9 cellular contexts compared by ENCODE assay signal in the genomic region with DNA sequence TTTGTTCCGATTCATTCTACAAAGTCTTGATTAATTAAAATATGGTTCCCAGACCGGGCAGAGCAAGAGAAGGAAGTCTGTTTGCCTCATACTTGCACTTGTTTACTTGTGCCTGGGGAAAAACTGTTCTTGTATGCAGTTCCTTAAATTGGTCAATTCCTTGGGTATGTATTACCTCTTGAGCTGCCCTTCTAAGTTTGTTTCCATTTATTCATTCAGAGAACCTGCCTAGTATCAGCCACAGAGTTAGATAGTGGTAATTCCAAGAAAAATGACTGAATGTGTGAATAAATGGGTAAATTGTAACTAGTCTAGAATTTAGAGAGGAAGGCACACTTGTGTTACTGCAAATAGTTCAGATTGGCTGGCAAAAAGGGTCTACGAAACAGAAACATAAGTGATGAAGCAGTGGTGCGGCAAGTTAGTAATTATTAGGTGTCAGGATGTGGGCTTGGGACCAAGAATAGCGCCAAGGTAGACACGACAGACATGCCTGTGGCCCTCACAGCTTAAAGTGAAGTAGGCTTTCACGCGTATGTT. TPM values are rescaled to one million over a fixed set of nuclear protein-coding genes. Genes with fewer than 3 reads are reported as not detected.
DNase-seq lines count a peak whose midpoint lies in the region; ATAC-seq, FAIRE-seq and TF ChIP-seq lines count a peak whose summit lies in the region.
"Had no signal": no experiment of that assay in that cellular context is flagged by ENCODE, and none has a peak within 500 bp of the region (broad histone marks: within the 10 kb centered on the region; RNA-seq: fewer than 3 reads in every experiment).

No MANE protein-coding gene starts in this region.

- TF ChIP-seq CTCF in WERI-Rb-1 (IDR thresholded peaks at IDR 0.05; ENCODE audit: low read depth, low read length) = no peak

- DNase-seq in GM19239 (ENCODE audit: insufficient read length, low spot score) = peak; percentile 52
- no peak for DNase-seq in WERI-Rb-1
- peak; percentile 75 for DNase-seq in germinal center (ENCODE audit: low spot score)
- DNase-seq in occipital lobe (lab: John Stamatoyannopoulos, UW) = no peak
- DNase-seq in SHP77 treated with DMSO at 0.1 percent for 48 hours (lab: John Stamatoyannopoulos, UW) = no peak

- H3K4me2 ChIP-seq in BLaER1 = peak overlapping the region; percentile 97

- FAIRE-seq in GM19239 (lab: Jason Lieb, UNC) = peak; percentile 92

- peaks cover 27% of the 10 kb centered on the region for H4K20me1 ChIP-seq in BLaER1

- H3K4me3 ChIP-seq in BLaER1 (peak overlapping the region; percentile 68), WERI-Rb-1 (ENCODE audit: low read depth, low read length) (peak overlapping the region; percentile 89), skin epidermis (peak overlapping the region; percentile 36 to 57 (median 53))

- ATAC-seq in HG03159 (IDR thresholded peaks at IDR 0.05; ENCODE audit: unreplicated experiment) = peak; percentile 69

- H3K27ac ChIP-seq in BLaER1 = no peak overlapping the region
- peak overlapping the region; percentile 98 for H3K27ac ChIP-seq in WERI-Rb-1
- H3K27ac ChIP-seq in skin epidermis = peak overlapping the region in 4 of 21 experiments; percentile 30 to 72 (median 56)

- peaks cover 17% of the 10 kb centered on the region for H3K4me1 ChIP-seq in BLaER1

- H3K27me3 ChIP-seq in BLaER1 (peaks cover 43% of the 10 kb centered on the region), WERI-Rb-1 (ENCODE audit: insufficient read depth, low read depth, severe bottlenecking) (no peaks in the 10 kb centered on the region)

- H3K9me3 ChIP-seq in BLaER1 = peaks cover 23% of the 10 kb centered on the region
- peaks cover 15% of the 10 kb centered on the region for H3K9me3 ChIP-seq in WERI-Rb-1 (ENCODE audit: severe bottlenecking)

- peaks cover 7% of the 10 kb centered on the region; the same call in 1 of the 2 replicates for H3K36me3 ChIP-seq in BLaER1
- peaks cover 29% of the 10 kb centered on the region for H3K36me3 ChIP-seq in WERI-Rb-1

- no peak overlapping the region for H3K9ac ChIP-seq in BLaER1

RNA-seq across cellular contexts. Expression of a gene that starts 0.5 kb away (rescaled TPM):
- 0.16 TPM for total RNA-seq in occipital lobe

RNA-seq across cellular contexts. Expression of a gene that starts 43.0 kb away (rescaled TPM):
- total RNA-seq in occipital lobe = not detected
- total RNA-seq: M059J had no signal

RNA-seq across cellular contexts. Expression of a gene that starts 48.0 kb away (rescaled TPM):
- 9.8 TPM for total RNA-seq in occipital lobe
- total RNA-seq: M059J had no signal

Comparison
In these comparisons a context has a peak if more than half of its experiments do, and no peak if none do; other contexts are left out.
1. DNase-seq: peak in GM19239 (single experiment) and germinal center (single experiment); none in WERI-Rb-1 (single experiment), occipital lobe (single experiment) and SHP77 treated with DMSO at 0.1 percent for 48 hours (single experiment).
2. Peak in every context shown above with its lines, with median percentiles within 50 percentile points of each other: H3K4me3 ChIP-seq.